Comparison of ENCODE assay signal across 8 cellular contexts in genomic region chr10:114767101-114767588, GRCh38. TPM values are rescaled to one million over a fixed set of nuclear protein-coding genes. Genes with fewer than 3 reads are reported as not detected.
DNase-seq lines count a peak whose midpoint lies in the region; ATAC-seq and TF ChIP-seq lines count a peak whose summit lies in the region.

No MANE protein-coding gene starts in this region.

- H3K9me3 ChIP-seq in lower lobe of right lung, result no peaks in the 10 kb centered on the region

- H3K36me3 ChIP-seq in lower lobe of right lung, result no peaks in the 10 kb centered on the region

- ATAC-seq in lower lobe of right lung (peak in 1 of 2 donors; percentile 64), HG03095 (IDR thresholded peaks at IDR 0.05; ENCODE audit: unreplicated experiment) (no peak)

- peaks cover 16% of the 10 kb centered on the region for H3K4me1 ChIP-seq in lower lobe of right lung

- TF ChIP-seq CTCF in LNCaP clone FGC (IDR thresholded peaks at IDR 0.05; ENCODE audit: control insufficient read depth, extremely low read depth, insufficient read depth) (no peak), lower lobe of right lung (IDR thresholded peaks at IDR 0.05) (no peak)

- H3K27ac ChIP-seq in lower lobe of right lung, result no peak overlapping the region

- H3K27me3 ChIP-seq in lower lobe of right lung (ENCODE audit: low read depth), result peaks cover 3% of the 10 kb centered on the region

- intact Hi-C loops in lower lobe of right lung (cut with DNase I), result no loop called here

- DNase-seq in Ammon's horn (ENCODE audit: low spot score), result peak; percentile 55
- no peak for DNase-seq in LNCaP clone FGC (ENCODE audit: low read depth)
- peak; percentile 68 for DNase-seq in cerebellum (ENCODE audit: low spot score)
- DNase-seq in lower lobe of right lung, result no peak
- no peak for DNase-seq in UCSD-AML1 (lab: John Stamatoyannopoulos, UW; ENCODE audit: unreplicated experiment)
- DNase-seq in COLO668 (lab: John Stamatoyannopoulos, UW; ENCODE audit: unreplicated experiment), result no peak
- DNase-seq in activated CD8-positive, alpha-beta memory T cell treated with anti-CD3 and anti-CD28 coated beads, Interleukin-2, amount 50 U/mL, for 48 hours, result no peak

- peak overlapping the region; percentile 52 for H3K4me3 ChIP-seq in LNCaP clone FGC (ENCODE audit: low read depth, low read length)
- H3K4me3 ChIP-seq in lower lobe of right lung, result peak overlapping the region; percentile 73

RNA-seq across cellular contexts. Expression of gene FHIP2A, which starts 54.4 kb away (rescaled TPM):
- total RNA-seq in cerebellum (33.9 TPM), lower lobe of right lung (23.6 TPM)

Comparison
In these comparisons a context has a peak if more than half of its experiments do, and no peak if none do; other contexts are left out.
1. DNase-seq: peak in Ammon's horn (single experiment) and cerebellum (single experiment); none in LNCaP clone FGC (single experiment), lower lobe of right lung (single experiment), UCSD-AML1 (single experiment), COLO668 (single experiment) and activated CD8-positive, alpha-beta memory T cell treated with anti-CD3 and anti-CD28 coated beads, Interleukin-2, amount 50 U/mL, for 48 hours (single experiment).